In genomic region chr6:121482004-121482693, GRCh38 we compare ENCODE assay signal across 14 cellular contexts. TPM values are rescaled to one million over a fixed set of nuclear protein-coding genes. Genes with fewer than 3 reads are reported as not detected.
DNase-seq lines count a peak whose midpoint lies in the region; ATAC-seq, FAIRE-seq and TF ChIP-seq lines count a peak whose summit lies in the region.
"Had no signal": no experiment of that assay in that cellular context is flagged by ENCODE, and none has a peak within 500 bp of the region (broad histone marks: within the 10 kb centered on the region; RNA-seq: fewer than 3 reads in every experiment).

No MANE protein-coding gene starts in this region.

- intact Hi-C loops in pancreas (cut with DNase I), result no loop called here

- POLR2A ChIA-PET in RWPE1 (lab: Yijun Ruan, JAX; ENCODE audit: low non-redundant PET), result no interaction called here

- no peak for TF ChIP-seq CTCF in RWPE1 (conservative IDR thresholded peaks at IDR 0.05; ENCODE audit: low read depth)
- TF ChIP-seq CTCF in pancreas (IDR thresholded peaks at IDR 0.05), result no peak

- 91 to 94% methylated on average over 6 of the region's 6 CpGs for WGBS in pancreas, 2 donors

- FAIRE-seq in pancreas (lab: Jason Lieb, UNC), result peak; percentile 34
- FAIRE-seq: H1 had no signal

- H3K27ac ChIP-seq in RWPE1 (peak overlapping the region; percentile 92), pancreas (no peak overlapping the region), substantia nigra (ENCODE audit: low read depth, low read length, poor library complexity, severe bottlenecking) (no peak overlapping the region)
- H3K27ac ChIP-seq: cardiac muscle cell had no signal

- no peak overlapping the region for H3K4me3 ChIP-seq in pancreas
- H3K4me3 ChIP-seq: cardiac muscle cell had no signal

- DNase-seq in EL, result peak; percentile 83
- DNase-seq in RWPE1 (ENCODE audit: low spot score), result peak; percentile 88
- DNase-seq in pancreas, result no peak
- no peak for DNase-seq in activated CD4-positive, alpha-beta T cell treated with anti-CD3 and anti-CD28 coated beads for 48 hours
- no peak for DNase-seq in substantia nigra (lab: John Stamatoyannopoulos, UW)
- no peak for DNase-seq in NCI-H128 (lab: John Stamatoyannopoulos, UW; ENCODE audit: unreplicated experiment)
- DNase-seq: NCI-H1105 treated with DMSO at 0.1 percent for 48 hours; NCI-H526; stimulated activated CD4-positive, alpha-beta T cell treated with anti-CD3 and anti-CD28 coated beads, Interleukin-2, amount 100 ng/mL, for 24 hours; stimulated activated naive CD8-positive, alpha-beta T cell treated with anti-CD3 and anti-CD28 coated beads, Interleukin-15, Interleukin-2, amounts not matched to agents 100 U/mL and 50 U/mL, for 24 hours had no signal

- ATAC-seq in esophagus mucosa (peak; percentile 89), pancreas (no peak), HG03159 (IDR thresholded peaks at IDR 0.05; ENCODE audit: unreplicated experiment) (no peak)
- ATAC-seq: stimulated activated naive CD8-positive, alpha-beta T cell treated with anti-CD3 and anti-CD28 coated beads, Interleukin-15, Interleukin-2, amounts not matched to agents 100 U/mL and 50 U/mL, for 24 hours had no signal

- CTCF ChIA-PET in RWPE1 (lab: Yijun Ruan, JAX), result interaction anchor here (0.7 kb wide), 1 partner anchor 552 kb away, joined by 3 read pairs; no protein-coding TSS in a partner anchor

- H3K27me3 ChIP-seq in pancreas, result no peaks in the 10 kb centered on the region
- H3K27me3 ChIP-seq: cardiac muscle cell had no signal

- H3K9me3 ChIP-seq in pancreas, result no peaks in the 10 kb centered on the region

- H3K36me3 ChIP-seq in pancreas, result no peaks in the 10 kb centered on the region
- H3K36me3 ChIP-seq: cardiac muscle cell had no signal

- no peaks in the 10 kb centered on the region for H3K4me1 ChIP-seq in pancreas

RNA-seq across cellular contexts. Expression of gene GJA1, which starts 46.7 kb away (rescaled TPM):
- total RNA-seq in esophagus mucosa (116 TPM), pancreas (10 to 100 TPM in 2 of 6 donors, 1 to 10 TPM in 4; 4.9 to 30.0 (median 6.6) TPM)
- polyA plus RNA-seq in pancreas, result 1 to 10 TPM; 3.3 to 6.9 TPM

Comparison
In these comparisons a context has a peak if more than half of its experiments do, and no peak if none do; other contexts are left out.
1. DNase-seq: peak in EL (single experiment) and RWPE1 (single experiment); none in pancreas (0 of 6), activated CD4-positive, alpha-beta T cell treated with anti-CD3 and anti-CD28 coated beads for 48 hours (single experiment), substantia nigra (0 of 49) and NCI-H128 (single experiment).